ENCODE assay signal across 30 cellular contexts in genomic region chr7:18996583-18996982, GRCh38.
"Had no signal": no experiment of that assay in that cellular context is flagged by ENCODE, and none has a peak within 500 bp of the region (broad histone marks: within the 10 kb centered on the region; RNA-seq: fewer than 3 reads in every experiment).

No MANE protein-coding gene starts in this region.

- H3K4me1 Mint-ChIP-seq: activated CD4-positive, alpha-beta memory T cell treated with anti-CD3 and anti-CD28 coated beads, Interleukin-2, amount 10 ng/mL, durations not matched to agents 7 days and 5 days; activated CD4-positive, alpha-beta T cell treated with anti-CD3 and anti-CD28 coated beads, Interleukin-2, amount 10 ng/mL, durations not matched to agents 24 days and 14 days; activated naive CD4-positive, alpha-beta T cell treated with anti-CD3 and anti-CD28 coated beads, Interleukin-2, amount 50 U/mL, for 24 hours; activated naive CD8-positive, alpha-beta T cell treated with anti-CD3 and anti-CD28 coated beads, Interleukin-2, amount 50 U/mL, for 24 hours; activated T-helper 17 cell treated with anti-CD3 and anti-CD28 coated beads, Interleukin-2, amount 50 U/mL, for 72 hours; nephron; T-helper 17 cell had no signal

- H3K27me3 Mint-ChIP-seq: activated CD4-positive, alpha-beta memory T cell treated with anti-CD3 and anti-CD28 coated beads, Interleukin-2, amount 10 ng/mL, durations not matched to agents 7 days and 5 days; activated CD4-positive, alpha-beta T cell treated with anti-CD3 and anti-CD28 coated beads, Interleukin-2, amount 10 ng/mL, durations not matched to agents 24 days and 14 days; activated naive CD4-positive, alpha-beta T cell treated with anti-CD3 and anti-CD28 coated beads, Interleukin-2, amount 50 U/mL, for 24 hours; activated naive CD8-positive, alpha-beta T cell treated with anti-CD3 and anti-CD28 coated beads, Interleukin-2, amount 50 U/mL, for 24 hours; activated T-helper 17 cell treated with anti-CD3 and anti-CD28 coated beads, Interleukin-2, amount 50 U/mL, for 72 hours; progenitor cell of endocrine pancreas; stimulated activated naive CD8-positive, alpha-beta T cell treated with anti-CD3 and anti-CD28 coated beads, Interleukin-15, Interleukin-2, amounts not matched to agents 100 ng/mL and 50 ng/mL, for 24 hours; T-helper 17 cell had no signal

- H3K4me1 ChIP-seq: breast epithelium, gastroesophageal sphincter, right lobe of liver, upper lobe of right lung had no signal

- H3K36me3 ChIP-seq: gastroesophageal sphincter, neutrophil, ovary, right lobe of liver, tibial artery, upper lobe of right lung, WERI-Rb-1 had no signal

- H3K27ac Mint-ChIP-seq: activated CD4-positive, alpha-beta memory T cell treated with anti-CD3 and anti-CD28 coated beads, Interleukin-2, amount 10 ng/mL, durations not matched to agents 7 days and 5 days; activated CD4-positive, alpha-beta T cell treated with anti-CD3 and anti-CD28 coated beads, Interleukin-2, amount 10 ng/mL, durations not matched to agents 24 days and 14 days; activated naive CD4-positive, alpha-beta T cell treated with anti-CD3 and anti-CD28 coated beads, Interleukin-2, amount 50 U/mL, for 24 hours; activated naive CD8-positive, alpha-beta T cell treated with anti-CD3 and anti-CD28 coated beads, Interleukin-2, amount 50 U/mL, for 24 hours; activated T-helper 17 cell treated with anti-CD3 and anti-CD28 coated beads, Interleukin-2, amount 50 U/mL, for 72 hours; nephron; progenitor cell of endocrine pancreas; stimulated activated naive CD8-positive, alpha-beta T cell treated with anti-CD3 and anti-CD28 coated beads, Interleukin-15, Interleukin-2, amounts not matched to agents 100 ng/mL and 50 ng/mL, for 24 hours; T-helper 17 cell had no signal

- H3K27ac ChIP-seq: breast epithelium, gastroesophageal sphincter, neutrophil, ovary, right lobe of liver, tibial artery, upper lobe of right lung, WERI-Rb-1 had no signal

- H3K9me3 ChIP-seq: breast epithelium, gastroesophageal sphincter, neutrophil, ovary, right lobe of liver, tibial artery, upper lobe of right lung had no signal

- H3K9me3 Mint-ChIP-seq: activated CD4-positive, alpha-beta T cell treated with anti-CD3 and anti-CD28 coated beads, Interleukin-2, amount 10 ng/mL, durations not matched to agents 24 days and 14 days; activated naive CD4-positive, alpha-beta T cell treated with anti-CD3 and anti-CD28 coated beads, Interleukin-2, amount 50 U/mL, for 24 hours; activated naive CD8-positive, alpha-beta T cell treated with anti-CD3 and anti-CD28 coated beads, Interleukin-2, amount 50 U/mL, for 24 hours; activated T-helper 17 cell treated with anti-CD3 and anti-CD28 coated beads, Interleukin-2, amount 50 U/mL, for 72 hours; stimulated activated naive CD8-positive, alpha-beta T cell treated with anti-CD3 and anti-CD28 coated beads, Interleukin-15, Interleukin-2, amounts not matched to agents 100 ng/mL and 50 ng/mL, for 24 hours had no signal

- ATAC-seq: activated CD4-positive, CD25-positive, alpha-beta regulatory T cell treated with anti-CD3 and anti-CD28 coated beads, Interleukin-2, amount 50 U/mL, for 24 hours; activated naive CD8-positive, alpha-beta T cell treated with anti-CD3 and anti-CD28 coated beads, Interleukin-2, amount 50 U/mL, for 24 hours; activated T-cell treated with anti-CD3 and anti-CD28 coated beads, Interleukin-2, amount 50 U/mL, for 4 hours; activated T-helper 17 cell treated with anti-CD3 and anti-CD28 coated beads, Interleukin-2, amount 50 U/mL, for 72 hours; esophagus mucosa; gastroesophageal sphincter; left colon; right lobe of liver; T-helper 17 cell; upper lobe of right lung had no signal

- DNase-seq: activated CD4-positive, alpha-beta memory T cell treated with anti-CD3 and anti-CD28 coated beads, Interleukin-2, amount 10 ng/mL, durations not matched to agents 7 days and 5 days; activated CD4-positive, alpha-beta T cell treated with anti-CD3 and anti-CD28 coated beads, Interleukin-2, amount 10 ng/mL, durations not matched to agents 24 days and 14 days; activated CD8-positive, alpha-beta memory T cell treated with anti-CD3 and anti-CD28 coated beads, Interleukin-2, amount 50 U/mL, for 48 hours; activated gamma-delta T cell treated with Interleukin-2 at 50 U/mL for 16 hours; activated naive CD8-positive, alpha-beta T cell treated with anti-CD3 and anti-CD28 coated beads, Interleukin-2, amount 50 U/mL, for 24 hours; activated T-cell treated with anti-CD3 and anti-CD28 coated beads, Interleukin-2, amount 50 U/mL, for 4 hours; amygdala; central memory CD4-positive, alpha-beta T cell; hippocampal formation; left colon; mammary epithelial cell; ovary; right lobe of liver; stimulated activated CD4-positive, alpha-beta T cell treated with anti-CD3 and anti-CD28 coated beads, Interleukin-4, amount 100 ng/mL, for 1 hour; substantia nigra; T-helper 17 cell; T1000; tibial artery; upper lobe of right lung; WERI-Rb-1 had no signal

- H3K4me3 Mint-ChIP-seq: activated CD4-positive, alpha-beta memory T cell treated with anti-CD3 and anti-CD28 coated beads, Interleukin-2, amount 10 ng/mL, durations not matched to agents 7 days and 5 days; activated CD4-positive, alpha-beta T cell treated with anti-CD3 and anti-CD28 coated beads, Interleukin-2, amount 10 ng/mL, durations not matched to agents 24 days and 14 days; activated naive CD4-positive, alpha-beta T cell treated with anti-CD3 and anti-CD28 coated beads, Interleukin-2, amount 50 U/mL, for 24 hours; activated naive CD8-positive, alpha-beta T cell treated with anti-CD3 and anti-CD28 coated beads, Interleukin-2, amount 50 U/mL, for 24 hours; activated T-cell treated with anti-CD3 and anti-CD28 coated beads, Interleukin-2, amount 50 U/mL, for 4 hours; activated T-helper 17 cell treated with anti-CD3 and anti-CD28 coated beads, Interleukin-2, amount 50 U/mL, for 72 hours; nephron; stimulated activated naive CD8-positive, alpha-beta T cell treated with anti-CD3 and anti-CD28 coated beads, Interleukin-15, Interleukin-2, amounts not matched to agents 100 ng/mL and 50 ng/mL, for 24 hours; T-helper 17 cell had no signal

- H3K27me3 ChIP-seq: breast epithelium, gastroesophageal sphincter, neutrophil, ovary, right lobe of liver, tibial artery, upper lobe of right lung had no signal

- H3K36me3 Mint-ChIP-seq: activated naive CD4-positive, alpha-beta T cell treated with anti-CD3 and anti-CD28 coated beads, Interleukin-2, amount 50 U/mL, for 24 hours had no signal

- H3K4me3 ChIP-seq: breast epithelium, gastroesophageal sphincter, ovary, right lobe of liver, tibial artery, upper lobe of right lung had no signal
